ENCODE assay signal across 8 cellular contexts in the genomic region with DNA sequence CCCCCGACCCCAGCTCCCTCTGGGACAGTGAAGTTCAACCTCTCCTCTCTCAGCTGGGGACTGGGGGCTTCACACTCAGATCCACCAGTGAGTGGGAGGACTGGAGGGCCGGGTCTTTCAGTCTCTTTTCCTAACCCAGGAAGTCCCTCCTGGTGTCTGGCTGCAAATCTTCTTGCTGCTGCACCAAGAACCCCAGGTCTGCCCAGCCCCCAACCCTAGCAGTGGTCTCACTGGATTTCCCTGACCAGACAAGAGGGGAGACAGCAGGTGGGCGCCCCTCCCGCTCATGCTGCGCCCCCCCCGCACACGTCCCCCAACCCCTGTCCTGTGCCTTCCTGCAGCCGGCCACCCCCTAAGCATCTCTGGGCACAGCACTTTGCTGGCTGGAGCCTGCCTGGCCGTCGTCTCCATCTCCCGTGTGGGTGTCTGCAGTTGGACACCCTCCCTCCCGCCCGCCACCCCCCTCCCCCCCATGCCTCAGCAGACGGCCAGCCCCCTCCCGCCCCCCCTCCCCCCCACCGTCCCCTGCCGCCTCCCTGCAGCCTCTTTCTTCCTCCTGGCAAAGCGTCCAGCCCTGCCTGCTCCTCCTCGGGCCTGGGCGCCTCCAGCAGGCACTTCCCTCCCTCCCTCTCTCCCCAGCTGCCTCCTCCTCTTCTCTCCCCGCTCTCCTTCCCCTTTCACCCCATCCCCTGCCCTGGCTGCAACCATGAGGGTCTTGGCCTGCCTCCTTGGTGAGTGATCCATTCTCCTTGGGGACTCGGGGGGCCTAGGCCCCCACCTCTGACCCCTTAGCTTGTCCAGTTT. TPM values are rescaled to one million over a fixed set of nuclear protein-coding genes. Genes with fewer than 3 reads are reported as not detected.
DNase-seq lines count a peak whose midpoint lies in the region; ATAC-seq and TF ChIP-seq lines count a peak whose summit lies in the region.

A gene (plus strand): TSS at position 553 of the 804 bp plus-strand sequence. CDS start 154 bp downstream, at position 707.

- H3K9me3 Mint-ChIP-seq in activated B cell treated with CpG ODN at 0.5 μM for 24 hours, result no peaks in the 10 kb centered on the region
- H3K9me3 Mint-ChIP-seq in stimulated activated effector memory CD8-positive, alpha-beta T cell treated with anti-CD3 and anti-CD28 coated beads, Interleukin-12 subunit alpha, Interleukin-12 subunit beta, amount 100 ng/mL, for 72 hours, result no peaks in the 10 kb centered on the region

- ATAC-seq in activated B cell treated with CpG ODN at 0.5 μM for 24 hours (ENCODE audit: low read depth), result no peak
- no peak for ATAC-seq in stimulated activated effector memory CD8-positive, alpha-beta T cell treated with anti-CD3 and anti-CD28 coated beads, Interleukin-12 subunit alpha, Interleukin-12 subunit beta, amount 100 ng/mL, for 72 hours
- ATAC-seq in HG02798 (IDR thresholded peaks at IDR 0.05; ENCODE audit: poor library complexity, unreplicated experiment), result no peak

- intact Hi-C loops in activated B cell treated with CpG ODN at 0.5 μM for 24 hours (cut with micrococcal nuclease), result no loop called here

- POLR2A ChIA-PET in activated B cell treated with CpG ODN at 0.5 μM for 24 hours (lab: Charles Lee), result interaction anchor here (1.9 to 4.1 kb wide), 2 partner anchors 11 to 16 kb away, joined by 6 to 42 read pairs; a partner anchor contains a TSS

- H3K4me1 Mint-ChIP-seq in activated B cell treated with CpG ODN at 0.5 μM for 24 hours, result peaks cover 14% of the 10 kb centered on the region
- peaks cover 24% of the 10 kb centered on the region for H3K4me1 Mint-ChIP-seq in stimulated activated effector memory CD8-positive, alpha-beta T cell treated with anti-CD3 and anti-CD28 coated beads, Interleukin-12 subunit alpha, Interleukin-12 subunit beta, amount 100 ng/mL, for 72 hours

- H3K27ac Mint-ChIP-seq in activated B cell treated with CpG ODN at 0.5 μM for 24 hours, result peak within 1 kb of the TSS; percentile 24
- H3K27ac Mint-ChIP-seq in stimulated activated effector memory CD8-positive, alpha-beta T cell treated with anti-CD3 and anti-CD28 coated beads, Interleukin-12 subunit alpha, Interleukin-12 subunit beta, amount 100 ng/mL, for 72 hours, result peak within 1 kb of the TSS; percentile 83

- no peaks in the 10 kb centered on the region for H3K36me3 Mint-ChIP-seq in activated B cell treated with CpG ODN at 0.5 μM for 24 hours (ENCODE audit: low read depth)
- peaks cover 20% of the 10 kb centered on the region for H3K36me3 Mint-ChIP-seq in stimulated activated effector memory CD8-positive, alpha-beta T cell treated with anti-CD3 and anti-CD28 coated beads, Interleukin-12 subunit alpha, Interleukin-12 subunit beta, amount 100 ng/mL, for 72 hours

- CTCF ChIA-PET in activated B cell treated with CpG ODN at 0.5 μM for 24 hours (lab: Charles Lee), result no interaction called here

- H3K4me3 Mint-ChIP-seq in activated B cell treated with CpG ODN at 0.5 μM for 24 hours, result no peak within 1 kb of the TSS
- peak within 1 kb of the TSS; percentile 41 for H3K4me3 Mint-ChIP-seq in stimulated activated effector memory CD8-positive, alpha-beta T cell treated with anti-CD3 and anti-CD28 coated beads, Interleukin-12 subunit alpha, Interleukin-12 subunit beta, amount 100 ng/mL, for 72 hours

- peaks cover 9% of the 10 kb centered on the region for H3K27me3 Mint-ChIP-seq in activated B cell treated with CpG ODN at 0.5 μM for 24 hours

- DNase-seq in DMS 273 (lab: John Stamatoyannopoulos, UW; ENCODE audit: unreplicated experiment), result peak; percentile 62
- no peak for DNase-seq in DMS 273 treated with DMSO at 0.1 percent for 48 hours (lab: John Stamatoyannopoulos, UW)
- DNase-seq in activated B cell treated with CpG ODN at 0.5 μM for 24 hours, result no peak
- DNase-seq in hepatic stellate cell (ENCODE audit: low spot score), result peak; percentile 69
- no peak for DNase-seq in stimulated activated effector memory CD8-positive, alpha-beta T cell treated with anti-CD3 and anti-CD28 coated beads, Interleukin-12 subunit alpha, Interleukin-12 subunit beta, amount 100 ng/mL, for 72 hours (ENCODE audit: low spot score in 2 of 2)
- DNase-seq in stimulated activated naive CD4-positive, alpha-beta T cell (lab: John Stamatoyannopoulos, UW), result no peak
- no peak for DNase-seq in germinal center (ENCODE audit: low spot score)

- no peak for TF ChIP-seq CTCF in activated B cell treated with CpG ODN at 0.5 μM for 24 hours (IDR thresholded peaks at IDR 0.05)

RNA-seq across cellular contexts. Expression of the gene that starts here (rescaled TPM):
- 0.17 and 0.20 TPM in 2 replicates for total RNA-seq in activated B cell treated with CpG ODN at 0.5 μM for 24 hours

Comparison
In these comparisons a context has a peak if more than half of its experiments do, and no peak if none do; other contexts are left out.
1. DNase-seq: peak in DMS 273 (single experiment) and hepatic stellate cell (single experiment); none in DMS 273 treated with DMSO at 0.1 percent for 48 hours (single experiment), activated B cell treated with CpG ODN at 0.5 μM for 24 hours (single experiment), stimulated activated effector memory CD8-positive, alpha-beta T cell treated with anti-CD3 and anti-CD28 coated beads, Interleukin-12 subunit alpha, Interleukin-12 subunit beta, amount 100 ng/mL, for 72 hours (0 of 2), stimulated activated naive CD4-positive, alpha-beta T cell (0 of 6) and germinal center (single experiment).